Comparison of ENCODE assay signal across 26 cellular contexts in genomic region chr14:101757064-101757838, GRCh38. TPM values are rescaled to one million over a fixed set of nuclear protein-coding genes. Genes with fewer than 3 reads are reported as not detected.
A peak's percentile ranks its signal among the peaks of the same experiment; 100 is the strongest.
DNase-seq lines count a peak whose midpoint lies in the region; ATAC-seq and TF ChIP-seq lines count a peak whose summit lies in the region.
"Had no signal": no experiment of that assay in that cellular context is flagged by ENCODE, and none has a peak within 500 bp of the region (broad histone marks: within the 10 kb centered on the region; RNA-seq: fewer than 3 reads in every experiment).

No MANE protein-coding gene starts in this region.

- peaks cover 0 to 12% (median under 1%) of the 10 kb centered on the region in 6 donors for H3K9me3 Mint-ChIP-seq in immature natural killer cell
- H3K9me3 Mint-ChIP-seq: CD8-positive, alpha-beta T cell had no signal

- H3K36me3 ChIP-seq in BLaER1 (no peaks in the 10 kb centered on the region), HEK293 (ENCODE audit: control insufficient read depth in 2 of 2, insufficient read depth in 1 of 2, low read length in 2 of 2) (no peaks in the 10 kb centered on the region), neuronal stem cell (replicated peaks in 1 of 2; ENCODE audit: control insufficient read depth in 2 of 2, insufficient read depth in 2 of 2, low read length in 2 of 2) (no peaks in the 10 kb centered on the region), aorta (ENCODE audit: control insufficient read depth in 1 of 2, insufficient read depth in 2 of 2, low read length in 1 of 2) (no peaks in the 10 kb centered on the region)

- intact Hi-C loops in aorta (cut with DNase I): no loop called here

- H2AFZ ChIP-seq in neuronal stem cell (ENCODE audit: low read length): no peak overlapping the region

- H3K27me3 Mint-ChIP-seq in immature natural killer cell (ENCODE audit: low read depth in 3 of 3): peaks cover 11 to 18% (median 17%) of the 10 kb centered on the region in 3 donors

- H3K4me3 Mint-ChIP-seq in immature natural killer cell: peak overlapping the region in 3 of 5 donors; percentile 33 to 35 (median 33)
- H3K4me3 Mint-ChIP-seq: CD8-positive, alpha-beta T cell had no signal

- no peak overlapping the region for H2BK120ac ChIP-seq in neuronal stem cell (ENCODE audit: low read depth, low read length)

- WGBS in neuronal stem cell (ENCODE audit: extremely low coverage in 2 of 2, insufficient read length in 2 of 2, insufficient replicate concordance in 1 of 2), 2 donors: no CpG with 5 or more reads among the region's 14 CpGs
- 90% methylated on average over 14 of the region's 14 CpGs for WGBS in aorta, 2 donors

- H4K8ac ChIP-seq in neuronal stem cell (ENCODE audit: low read depth, low read length): no peak overlapping the region

- H3K36me3 Mint-ChIP-seq in immature natural killer cell: peaks cover 0 to 4% (median 4%) of the 10 kb centered on the region in 3 donors

- peak overlapping the region; percentile 53 for H2AK5ac ChIP-seq in neuronal stem cell (ENCODE audit: low read depth, low read length)

- no peak overlapping the region for H3K14ac ChIP-seq in neuronal stem cell (ENCODE audit: low read length)

- peak overlapping the region; percentile 62 to 87 (median 84) for H3K27ac Mint-ChIP-seq in immature natural killer cell
- H3K27ac Mint-ChIP-seq: CD8-positive, alpha-beta T cell had no signal

- peak overlapping the region; percentile 25 for H2BK15ac ChIP-seq in neuronal stem cell (ENCODE audit: low read length)

- no peak overlapping the region for H3K18ac ChIP-seq in neuronal stem cell (ENCODE audit: low read length)

- H3K4me1 ChIP-seq in BLaER1 (peaks cover 27% of the 10 kb centered on the region), HEK293 (ENCODE audit: control insufficient read depth, insufficient read depth, low read length) (peaks cover 3% of the 10 kb centered on the region), neuronal stem cell (ENCODE audit: control insufficient read depth in 2 of 2, insufficient read depth in 1 of 2, low read depth in 1 of 2, low read length in 2 of 2) (peaks cover 4 to 7% of the 10 kb centered on the region in 2 donors), aorta (ENCODE audit: control insufficient read depth in 1 of 2, insufficient read depth in 2 of 2, low read length in 2 of 2) (peaks cover 0 to 1% of the 10 kb centered on the region in 2 donors)
- H3K4me1 ChIP-seq: Caco-2 had no signal

- peaks cover 5% of the 10 kb centered on the region for H4K20me1 ChIP-seq in BLaER1

- H3K9me3 ChIP-seq in BLaER1 (peaks cover 20% of the 10 kb centered on the region), HEK293 (ENCODE audit: control insufficient read depth, insufficient read depth, low read depth, low read length) (no peaks in the 10 kb centered on the region), neuronal stem cell (replicated peaks in 1 of 2; ENCODE audit: control insufficient read depth in 2 of 2, insufficient read depth in 1 of 2, low read depth in 1 of 2, low read length in 2 of 2) (peaks cover 0 to 4% of the 10 kb centered on the region in 2 donors), aorta (ENCODE audit: control insufficient read depth, low read length) (no peaks in the 10 kb centered on the region)
- H3K9me3 ChIP-seq: Caco-2 had no signal

- no peak overlapping the region for H4K91ac ChIP-seq in neuronal stem cell (ENCODE audit: low read depth, low read length, poor library complexity)

- TF ChIP-seq CTCF in HEK293 (tag by site-specific recombination; IDR thresholded peaks at IDR 0.05): no peak

- no peak overlapping the region for H2BK5ac ChIP-seq in neuronal stem cell (ENCODE audit: low read length)

- POLR2A ChIA-PET in HEK293 (lab: Yijun Ruan, JAX): no interaction called here

- no peaks in the 10 kb centered on the region for H3K79me1 ChIP-seq in neuronal stem cell (ENCODE audit: low read depth, low read length)

- DNase-seq in immature natural killer cell: no peak
- no peak for DNase-seq in neuronal stem cell (ENCODE audit: low spot score)
- no peak for DNase-seq in aorta
- DNase-seq in GM03348 (ENCODE audit: low spot score): no peak
- no peak for DNase-seq in cerebellum (ENCODE audit: low spot score)
- DNase-seq: C1 segment of cervical spinal cord; Caco-2; CD8-positive, alpha-beta T cell; DMS79; EL; GDM1; Kasumi-1; MV-4-11; NCI-H1105; NCI-H146; NCI-H1930; NCI-H2107; NCI-H446; NCI-H524 treated with DMSO at 0.1 percent for 48 hours; NCI-H774; SIG-M5 had no signal

- H3K27me3 ChIP-seq in BLaER1 (no peaks in the 10 kb centered on the region), neuronal stem cell (ENCODE audit: control insufficient read depth in 3 of 3, insufficient read depth in 3 of 3, low read depth in 1 of 3, low read length in 3 of 3) (peaks cover 0 to 15% (median 0%) of the 10 kb centered on the region in 3 experiments), aorta (ENCODE audit: control insufficient read depth in 1 of 2, insufficient read depth in 2 of 2, low read length in 1 of 2) (peaks cover 0 to 3% of the 10 kb centered on the region in 2 donors)

- peak overlapping the region; percentile 78 for H2BK12ac ChIP-seq in neuronal stem cell (ENCODE audit: low read length)

- CTCF ChIA-PET in HEK293 (lab: Yijun Ruan, JAX): interaction anchor here (0.7 kb wide), 1 partner anchor 105 kb away, joined by 3 read pairs; no protein-coding TSS in a partner anchor

- H3K23ac ChIP-seq in neuronal stem cell (ENCODE audit: low read depth, low read length, poor library complexity): peak overlapping the region; percentile 5

- no peak for ATAC-seq in GM18867 (IDR thresholded peaks at IDR 0.05; ENCODE audit: unreplicated experiment)
- ATAC-seq in aorta (ENCODE audit: low FRiP score): no peak
- ATAC-seq: CD8-positive, alpha-beta T cell; K562 had no signal

- H3K4me2 ChIP-seq in BLaER1 (peak overlapping the region; percentile 50), neuronal stem cell (ENCODE audit: insufficient read depth, low read length, poor library complexity, severe bottlenecking) (no peak overlapping the region)

- H3K27ac ChIP-seq in BLaER1 (peak overlapping the region; percentile 60), HEK293 (ENCODE audit: extremely low read depth, low read depth, low read length) (no peak overlapping the region), neuronal stem cell (replicated peaks; ENCODE audit: low read length) (no peak overlapping the region), aorta (ENCODE audit: low read depth in 1 of 2, low read length in 2 of 2) (no peak overlapping the region)
- H3K27ac ChIP-seq: SK-N-MC had no signal

- peaks cover 29 to 41% of the 10 kb centered on the region in 2 donors for H3K4me1 Mint-ChIP-seq in immature natural killer cell

- H3K4me3 ChIP-seq in BLaER1: no peak overlapping the region
- H3K4me3 ChIP-seq in HEK293 (ENCODE audit: low read depth, low read length): no peak overlapping the region
- H3K4me3 ChIP-seq in neuronal stem cell (ENCODE audit: low read length in 2 of 2): no peak overlapping the region
- no peak overlapping the region for H3K4me3 ChIP-seq in aorta (ENCODE audit: low read length in 2 of 2)
- H3K4me3 ChIP-seq: K562, SK-N-MC had no signal

- H3K4ac ChIP-seq in neuronal stem cell (ENCODE audit: low read length): no peak overlapping the region

- H3K9ac ChIP-seq in BLaER1 (no peak overlapping the region), neuronal stem cell (ENCODE audit: low read depth, low read length, poor library complexity) (peak overlapping the region; percentile 60)

TF ChIP-seq in HEK293, 187 proteins besides CTCF, POLR2A, EP300 and RAD21:
- TF ChIP-seq ZNF596 (tag by site-specific recombination; IDR thresholded peaks at IDR 0.05) (no peak), ZNF521 (tag by site-specific recombination; IDR thresholded peaks at IDR 0.05) (no peak), ZNF48 (tag by site-specific recombination; IDR thresholded peaks at IDR 0.05) (no peak), KLF1 (tag by site-specific recombination; IDR thresholded peaks at IDR 0.05) (peak; percentile 42; the same call in 1 of the 2 replicates)

RNA-seq across cellular contexts. Expression of gene PPP2R5C, which starts 4.3 kb away (rescaled TPM):
- polyA plus RNA-seq in immature natural killer cell: 100 to 1,000 TPM; 214 to 250 (median 236) TPM
- polyA plus RNA-seq in neuronal stem cell (2013, experiment 1 of 2): 199 TPM
- 209 TPM for polyA plus RNA-seq in neuronal stem cell (2013, experiment 2 of 2)
- total RNA-seq in aorta: 100 to 1,000 TPM; 128 to 155 TPM
- polyA plus RNA-seq in aorta: 100 to 1,000 TPM in 1 of 2 donors, 10 to 100 TPM in 1; 64.0 to 102 TPM
- 125 TPM for total RNA-seq in cerebellum
